In the genomic region with DNA sequence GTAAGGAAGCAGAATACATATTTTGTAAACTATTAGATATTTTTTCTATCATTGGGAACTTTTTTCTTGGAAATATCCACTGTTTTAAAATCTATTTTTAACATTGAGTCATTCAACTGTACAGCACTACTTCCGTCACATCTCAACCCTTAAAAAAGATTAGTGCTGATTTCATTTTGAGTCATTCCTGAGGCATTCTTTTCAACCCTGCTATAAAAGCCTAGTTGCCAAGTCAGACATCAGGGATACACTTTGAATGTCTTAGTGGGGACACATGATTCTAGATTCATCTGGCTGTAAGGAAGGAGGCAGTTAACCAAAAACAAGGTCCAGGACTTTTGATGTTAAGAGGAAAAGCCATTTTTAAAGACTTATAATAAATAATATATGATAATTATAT, we compare ENCODE assay signal across 2 cellular contexts.
A peak's percentile ranks its signal among the peaks of the same experiment; 100 is the strongest.
TF ChIP-seq lines count a peak whose summit lies in the region.

No MANE protein-coding gene starts in this region.

TF ChIP-seq in Ishikawa, 13 proteins besides CTCF, POLR2A, EP300 and RAD21 (continued from another document):
- TF ChIP-seq CREB1 (IDR thresholded peaks at IDR 0.05; ENCODE audit: low read depth) = no peak
- TF ChIP-seq TEAD4 (IDR thresholded peaks at IDR 0.05) = 0 out of 2 replicates have a peak, but pooled peaks have one; percentile 18

TF ChIP-seq in HepG2, 621 proteins besides CTCF, POLR2A, EP300 and RAD21 (continued from another document):
- TF ChIP-seq, protein P1, sequence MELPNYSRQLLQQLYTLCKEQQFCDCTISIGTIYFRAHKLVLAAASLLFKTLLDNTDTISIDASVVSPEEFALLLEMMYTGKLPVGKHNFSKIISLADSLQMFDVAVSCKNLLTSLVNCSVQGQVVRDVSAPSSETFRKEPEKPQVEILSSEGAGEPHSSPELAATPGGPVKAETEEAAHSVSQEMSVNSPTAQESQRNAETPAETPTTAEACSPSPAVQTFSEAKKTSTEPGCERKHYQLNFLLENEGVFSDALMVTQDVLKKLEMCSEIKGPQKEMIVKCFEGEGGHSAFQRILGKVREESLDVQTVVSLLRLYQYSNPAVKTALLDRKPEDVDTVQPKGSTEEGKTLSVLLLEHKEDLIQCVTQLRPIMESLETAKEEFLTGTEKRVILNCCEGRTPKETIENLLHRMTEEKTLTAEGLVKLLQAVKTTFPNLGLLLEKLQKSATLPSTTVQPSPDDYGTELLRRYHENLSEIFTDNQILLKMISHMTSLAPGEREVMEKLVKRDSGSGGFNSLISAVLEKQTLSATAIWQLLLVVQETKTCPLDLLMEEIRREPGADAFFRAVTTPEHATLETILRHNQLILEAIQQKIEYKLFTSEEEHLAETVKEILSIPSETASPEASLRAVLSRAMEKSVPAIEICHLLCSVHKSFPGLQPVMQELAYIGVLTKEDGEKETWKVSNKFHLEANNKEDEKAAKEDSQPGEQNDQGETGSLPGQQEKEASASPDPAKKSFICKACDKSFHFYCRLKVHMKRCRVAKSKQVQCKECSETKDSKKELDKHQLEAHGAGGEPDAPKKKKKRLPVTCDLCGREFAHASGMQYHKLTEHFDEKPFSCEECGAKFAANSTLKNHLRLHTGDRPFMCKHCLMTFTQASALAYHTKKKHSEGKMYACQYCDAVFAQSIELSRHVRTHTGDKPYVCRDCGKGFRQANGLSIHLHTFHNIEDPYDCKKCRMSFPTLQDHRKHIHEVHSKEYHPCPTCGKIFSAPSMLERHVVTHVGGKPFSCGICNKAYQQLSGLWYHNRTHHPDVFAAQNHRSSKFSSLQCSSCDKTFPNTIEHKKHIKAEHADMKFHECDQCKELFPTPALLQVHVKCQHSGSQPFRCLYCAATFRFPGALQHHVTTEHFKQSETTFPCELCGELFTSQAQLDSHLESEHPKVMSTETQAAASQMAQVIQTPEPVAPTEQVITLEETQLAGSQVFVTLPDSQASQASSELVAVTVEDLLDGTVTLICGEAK (IDR thresholded peaks at IDR 0.05) = no peak
- TF ChIP-seq, protein P1 (CRISPR knock-in tag; IDR thresholded peaks at IDR 0.05) = no peak
- TF ChIP-seq HOXA3 (CRISPR knock-in tag; IDR thresholded peaks at IDR 0.05) = no peak
- no peak for TF ChIP-seq TOPORS (CRISPR knock-in tag; IDR thresholded peaks at IDR 0.05)
- no peak for TF ChIP-seq FOXA3 (CRISPR knock-in tag; IDR thresholded peaks at IDR 0.05)
